Comparison of ENCODE assay signal across 8 cellular contexts in the genomic region with DNA sequence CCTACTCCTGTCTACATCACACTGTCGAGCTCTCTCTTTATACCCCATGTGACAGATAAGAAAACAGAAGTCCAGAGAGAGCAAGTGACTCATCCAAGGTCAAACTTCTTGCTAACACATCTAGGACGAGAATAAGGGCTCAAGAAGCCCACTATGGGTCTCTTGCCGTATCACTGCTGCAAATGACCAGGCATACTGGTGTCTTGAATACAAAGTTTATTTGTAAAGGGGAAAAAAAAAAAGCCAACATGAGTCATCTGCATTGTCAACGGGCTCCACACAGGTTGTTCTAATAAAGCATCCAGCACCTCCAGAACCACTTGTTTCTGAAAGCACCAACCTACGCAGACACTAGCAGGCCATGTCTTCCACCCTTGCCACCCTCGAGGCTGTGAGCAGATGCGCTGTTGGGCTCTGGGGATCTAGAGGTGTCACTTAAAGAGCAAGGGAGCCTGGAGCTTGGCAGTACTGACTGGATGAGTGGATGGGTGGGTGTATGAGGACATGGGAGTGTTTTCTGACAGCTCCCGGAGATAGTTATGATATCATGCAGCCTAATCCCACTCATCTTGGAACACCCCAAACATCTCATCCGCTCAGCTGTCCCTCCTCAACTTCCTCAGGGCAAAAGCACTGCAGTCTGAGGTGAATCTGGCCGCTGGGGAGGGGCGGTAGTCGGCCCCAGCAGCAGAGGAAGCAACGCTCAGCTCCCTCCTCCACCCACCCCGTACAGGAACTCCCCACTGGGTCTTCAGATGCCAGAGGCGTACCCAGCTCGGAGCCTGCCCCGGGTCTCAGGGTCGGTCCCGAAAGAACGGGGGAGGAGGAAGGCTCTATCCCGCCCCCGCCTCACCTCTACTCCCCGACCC. TPM values are rescaled to one million over a fixed set of nuclear protein-coding genes. Genes with fewer than 3 reads are reported as not detected.
A peak's percentile ranks its signal among the peaks of the same experiment; 100 is the strongest.
DNase-seq lines count a peak whose midpoint lies in the region; ATAC-seq, FAIRE-seq and TF ChIP-seq lines count a peak whose summit lies in the region.

No MANE protein-coding gene starts in this region.

- H3K18ac ChIP-seq in mesendoderm (ENCODE audit: low read length), result peak overlapping the region; percentile 98

- no peak overlapping the region for H2BK5ac ChIP-seq in mesendoderm (ENCODE audit: low read length)

- H3K9me3 Mint-ChIP-seq in activated CD4-positive, alpha-beta T cell treated with anti-CD3 and anti-CD28 coated beads, Interleukin-2, amount 10 ng/mL, durations not matched to agents 7 days and 5 days, result no peaks in the 10 kb centered on the region
- no peaks in the 10 kb centered on the region for H3K9me3 Mint-ChIP-seq in endothelial cell (ENCODE audit: unreplicated experiment)

- intact Hi-C loops in stomach (cut with DNase I; ENCODE audit: low total_unique reads), result no loop called here

- no peak for TF ChIP-seq EP300 in stomach (IDR thresholded peaks at IDR 0.05)

- H3K4ac ChIP-seq in mesendoderm (ENCODE audit: low read depth, low read length), result peak overlapping the region; percentile 28

- no peak overlapping the region for H4K5ac ChIP-seq in mesendoderm (ENCODE audit: low read length)

- TF ChIP-seq POLR2A in GM12892 (IDR thresholded peaks at IDR 0.05; ENCODE audit: low read depth, low read length) (no peak), NB4 (IDR thresholded peaks at IDR 0.05; ENCODE audit: extremely low read depth, insufficient read length) (peak; percentile 19), stomach (IDR thresholded peaks at IDR 0.05) (no peak)

- H3K23ac ChIP-seq in mesendoderm (ENCODE audit: low read length), result no peak overlapping the region

- peaks cover 53% of the 10 kb centered on the region for H3K4me1 Mint-ChIP-seq in activated CD4-positive, alpha-beta T cell treated with anti-CD3 and anti-CD28 coated beads, Interleukin-2, amount 10 ng/mL, durations not matched to agents 7 days and 5 days
- H3K4me1 Mint-ChIP-seq in endothelial cell (ENCODE audit: unreplicated experiment), result peaks cover 26% of the 10 kb centered on the region

- peak; percentile 44 for ATAC-seq in HG02678 (IDR thresholded peaks at IDR 0.05; ENCODE audit: unreplicated experiment)

- H3K56ac ChIP-seq in mesendoderm (ENCODE audit: low read length), result peak overlapping the region; percentile 82

- CTCF ChIA-PET in activated CD4-positive, alpha-beta T cell treated with anti-CD3 and anti-CD28 coated beads, Interleukin-2, amount 10 ng/mL, durations not matched to agents 7 days and 5 days (lab: Charles Lee), result interaction anchor here (0.8 to 2.2 kb wide), 8 partner anchors 10 to 308 kb away, joined by 3 to 7 read pairs (median 4); no protein-coding TSS in a partner anchor

- no peak for TF ChIP-seq CTCF in 22Rv1 (IDR thresholded peaks at IDR 0.05)
- TF ChIP-seq CTCF in NB4 (IDR thresholded peaks at IDR 0.05; ENCODE audit: low read depth, low read length), result no peak
- TF ChIP-seq CTCF in endothelial cell (IDR thresholded peaks at IDR 0.05; ENCODE audit: unreplicated experiment), result no peak
- TF ChIP-seq CTCF in stomach (IDR thresholded peaks at IDR 0.05), result no peak

- peak overlapping the region; percentile 87 for H3K27ac Mint-ChIP-seq in activated CD4-positive, alpha-beta T cell treated with anti-CD3 and anti-CD28 coated beads, Interleukin-2, amount 10 ng/mL, durations not matched to agents 7 days and 5 days
- H3K27ac Mint-ChIP-seq in endothelial cell (ENCODE audit: unreplicated experiment), result peak overlapping the region; percentile 68

- no peaks in the 10 kb centered on the region for H3K36me3 Mint-ChIP-seq in activated CD4-positive, alpha-beta T cell treated with anti-CD3 and anti-CD28 coated beads, Interleukin-2, amount 10 ng/mL, durations not matched to agents 7 days and 5 days (ENCODE audit: low read depth)
- peaks cover 4% of the 10 kb centered on the region for H3K36me3 Mint-ChIP-seq in endothelial cell (ENCODE audit: low read depth, unreplicated experiment)

- peaks cover 30% of the 10 kb centered on the region for H3K79me2 ChIP-seq in mesendoderm (ENCODE audit: control insufficient read depth, insufficient read depth, low read length)

- H3K4me3 ChIP-seq in NB4 (ENCODE audit: low read depth, low read length) (peak overlapping the region; percentile 63), mesendoderm (ENCODE audit: low read length) (peak overlapping the region; percentile 65), stomach (peak overlapping the region; percentile 81 to 88 (median 86))

- peak overlapping the region; percentile 75 for H3K9ac ChIP-seq in mesendoderm (ENCODE audit: low read length)

- WGBS in mesendoderm (ENCODE audit: extremely low coverage, insufficient coverage, low lambda C conversion rate), result no CpG with 5 or more reads among the region's 23 CpGs
- WGBS in stomach, 5 donors, result 5 to 12% (median 7%) methylated on average over 17 to 23 of the region's 23 CpGs

- peak overlapping the region; percentile 55 for H3K4me2 ChIP-seq in mesendoderm (ENCODE audit: low read length)

- H3K4me1 ChIP-seq in mesendoderm (ENCODE audit: control insufficient read depth, low read depth, low read length), result peaks cover 1% of the 10 kb centered on the region
- peaks cover 19 to 68% (median 44%) of the 10 kb centered on the region in 4 donors for H3K4me1 ChIP-seq in stomach

- peaks cover 10% of the 10 kb centered on the region for H3K27me3 Mint-ChIP-seq in activated CD4-positive, alpha-beta T cell treated with anti-CD3 and anti-CD28 coated beads, Interleukin-2, amount 10 ng/mL, durations not matched to agents 7 days and 5 days
- H3K27me3 Mint-ChIP-seq in endothelial cell (ENCODE audit: unreplicated experiment), result peaks cover 8% of the 10 kb centered on the region

- POLR2A ChIA-PET in activated CD4-positive, alpha-beta T cell treated with anti-CD3 and anti-CD28 coated beads, Interleukin-2, amount 10 ng/mL, durations not matched to agents 7 days and 5 days (lab: Charles Lee), result interaction anchor here (0.6 to 1.0 kb wide), 2 partner anchors 13 to 21 kb away, joined by 3 to 4 read pairs; no protein-coding TSS in a partner anchor

- DNase-seq in GM12892 (ENCODE audit: insufficient read length) (peak; percentile 46), NB4 (ENCODE audit: low read depth) (peak; percentile 88), endothelial cell (ENCODE audit: low spot score) (peak; percentile 45), mesendoderm (peak; percentile 86), stomach (peak; percentile 46)
- DNase-seq in activated CD4-positive, alpha-beta T cell treated with anti-CD3 and anti-CD28 coated beads, Interleukin-2, amount 10 ng/mL, durations not matched to agents 7 days and 5 days, result peak; percentile 58

- H2BK15ac ChIP-seq in mesendoderm (replicated peaks; ENCODE audit: low read depth), result peak overlapping the region; percentile 48

- H3K9me3 ChIP-seq in stomach, result no peaks in the 10 kb centered on the region

- H3K27ac ChIP-seq in 22Rv1 (peak overlapping the region; percentile 85), mesendoderm (ENCODE audit: low read depth, low read length) (peak overlapping the region; percentile 74), stomach (peak overlapping the region; percentile 86 to 95 (median 92))

- peak overlapping the region; percentile 94 for H2BK120ac ChIP-seq in mesendoderm (ENCODE audit: low read depth, low read length)

- H3K79me1 ChIP-seq in mesendoderm (ENCODE audit: low read length), result peaks cover 19% of the 10 kb centered on the region

- H4K8ac ChIP-seq in mesendoderm (ENCODE audit: low read depth, low read length), result no peak overlapping the region

- H3K27me3 ChIP-seq in mesendoderm (ENCODE audit: insufficient read depth, low read length, poor library complexity) (no peaks in the 10 kb centered on the region), stomach (no peaks in the 10 kb centered on the region)

- peak; percentile 87 for FAIRE-seq in GM12892 (lab: Jason Lieb, UNC)

- H3K36me3 ChIP-seq in mesendoderm (ENCODE audit: control insufficient read depth, insufficient read depth, low read length), result no peaks in the 10 kb centered on the region
- no peaks in the 10 kb centered on the region for H3K36me3 ChIP-seq in stomach

- H2AK5ac ChIP-seq in mesendoderm (ENCODE audit: low read length), result no peak overlapping the region

- H3K4me3 Mint-ChIP-seq in activated CD4-positive, alpha-beta T cell treated with anti-CD3 and anti-CD28 coated beads, Interleukin-2, amount 10 ng/mL, durations not matched to agents 7 days and 5 days, result peak overlapping the region; percentile 85
- H3K4me3 Mint-ChIP-seq in endothelial cell (ENCODE audit: unreplicated experiment), result peak overlapping the region; percentile 95

RNA-seq across cellular contexts. Expression of gene SMCO4, which starts 1.1 kb away (rescaled TPM):
- polyA plus RNA-seq in GM12892 (2012; ENCODE audit: missing spikeins), result 20.8 TPM
- total RNA-seq in activated CD4-positive, alpha-beta T cell treated with anti-CD3 and anti-CD28 coated beads, Interleukin-2, amount 10 ng/mL, durations not matched to agents 7 days and 5 days, result 10 to 100 TPM; 35.4 to 41.9 TPM
- total RNA-seq in endothelial cell (ENCODE audit: unreplicated experiment) (23.7 TPM), stomach (100 to 1,000 TPM in 1 of 5 donors, 10 to 100 TPM in 1, 1 to 10 TPM in 2, not detected in 1; 2.9 to 306 (median 13.3) TPM)
- 40.2 TPM for polyA plus RNA-seq in mesendoderm (2013, experiment 1 of 2)
- polyA plus RNA-seq in mesendoderm (2013, experiment 2 of 2), result 41.8 TPM
- 10 to 100 TPM; 25.1 to 89.1 (median 61.9) TPM for polyA plus RNA-seq in stomach

Comparison
In these comparisons a context has a peak if more than half of its experiments do, and no peak if none do; other contexts are left out.
1. Peak in every context shown above with its lines: DNase-seq, ATAC-seq, H3K4me3 ChIP-seq and H3K27ac ChIP-seq.